Comparison of ENCODE assay signal across 9 cellular contexts in the genomic region with DNA sequence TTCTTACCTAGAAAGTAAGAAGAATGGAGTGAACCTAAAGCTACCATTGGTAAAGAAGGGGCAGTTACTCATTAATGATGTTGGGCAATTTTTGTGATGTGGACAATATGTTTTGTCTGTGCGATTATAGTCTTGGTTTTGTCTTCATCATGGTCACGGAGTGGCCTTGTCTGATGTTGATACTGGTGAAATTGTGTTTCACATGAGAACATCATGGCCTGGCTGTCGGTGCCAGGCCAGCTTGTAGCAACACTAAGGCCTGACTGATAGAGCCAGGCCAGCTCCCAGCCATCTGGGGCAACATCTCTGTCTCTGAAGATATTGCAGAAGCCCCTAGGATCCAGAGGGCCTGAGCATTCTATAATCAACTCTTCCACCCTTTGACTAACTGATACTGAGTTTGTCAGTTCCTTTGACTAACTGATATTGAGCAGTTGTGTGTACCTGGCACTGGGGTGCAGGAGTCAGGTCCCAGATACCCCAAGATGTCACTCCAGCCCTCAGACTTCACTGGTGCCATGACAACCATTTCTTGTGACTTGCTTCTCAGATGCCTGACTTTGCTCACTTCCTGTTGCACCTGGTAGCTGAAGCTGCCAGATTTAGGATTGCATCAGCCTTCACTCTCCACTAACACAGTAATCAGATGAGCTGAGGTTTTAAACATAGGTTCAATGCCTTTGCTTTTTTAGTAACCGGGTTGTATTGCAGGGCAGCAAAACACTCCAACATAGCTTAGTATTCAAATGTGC.
DNase-seq lines count a peak whose midpoint lies in the region; ATAC-seq, FAIRE-seq and TF ChIP-seq lines count a peak whose summit lies in the region.
"Had no signal": no experiment of that assay in that cellular context is flagged by ENCODE, and none has a peak within 500 bp of the region (broad histone marks: within the 10 kb centered on the region; RNA-seq: fewer than 3 reads in every experiment).

No MANE protein-coding gene starts in this region.

- H3K4me1 ChIP-seq in right lobe of liver, result peaks cover 0 to 3% (median 0%) of the 10 kb centered on the region in 4 donors

- TF ChIP-seq CTCF in right lobe of liver (IDR thresholded peaks at IDR 0.05) (no peak), D721Med (IDR thresholded peaks at IDR 0.05; ENCODE audit: insufficient read depth, missing control alignments) (no peak)

- intact Hi-C loops in right lobe of liver (cut with DNase I), result no loop called here

- DNase-seq in NCI-H2107 treated with DMSO at 0.1 percent for 48 hours (lab: John Stamatoyannopoulos, UW; ENCODE audit: unreplicated experiment), result peak; percentile 45
- no peak for DNase-seq in NCI-H2107 (lab: John Stamatoyannopoulos, UW)
- DNase-seq in OCI-M1 (lab: John Stamatoyannopoulos, UW), result peak; percentile 14
- no peak for DNase-seq in right lobe of liver
- DNase-seq in D721Med (ENCODE audit: insufficient read length, low spot score), result no peak
- no peak for DNase-seq in NCI-H2171 (lab: John Stamatoyannopoulos, UW)
- DNase-seq in occipital lobe (lab: John Stamatoyannopoulos, UW), result no peak

- 56% methylated on average over 3 of the region's 4 CpGs for WGBS in right lobe of liver (ENCODE audit: insufficient coverage, low coverage, low lambda C conversion rate, missing lambda C conversion rate)

- ATAC-seq in HG02759 (IDR thresholded peaks at IDR 0.05; ENCODE audit: unreplicated experiment) (peak; percentile 92), right lobe of liver (peak; percentile 37 to 82 (median 61))

- no peaks in the 10 kb centered on the region for H3K9me3 ChIP-seq in right lobe of liver

- no peak overlapping the region for H3K27ac ChIP-seq in right lobe of liver
- H3K27ac ChIP-seq: VCaP had no signal

- FAIRE-seq in D721Med (lab: Jason Lieb, UNC), result no peak

- H3K36me3 ChIP-seq in right lobe of liver, result peaks cover 0 to 10% (median 0%) of the 10 kb centered on the region in 4 donors

- H3K4me3 ChIP-seq in right lobe of liver, result no peak overlapping the region

- TF ChIP-seq POLR2A in right lobe of liver (IDR thresholded peaks at IDR 0.05), result no peak

- no peaks in the 10 kb centered on the region for H3K27me3 ChIP-seq in right lobe of liver

Comparison
In these comparisons a context has a peak if more than half of its experiments do, and no peak if none do; other contexts are left out.
1. DNase-seq: peak in NCI-H2107 treated with DMSO at 0.1 percent for 48 hours (single experiment) and OCI-M1 (single experiment); none in NCI-H2107 (single experiment), right lobe of liver (0 of 3), D721Med (single experiment), NCI-H2171 (single experiment) and occipital lobe (single experiment).